Comparison of ENCODE assay signal across 24 cellular contexts in the genomic region with DNA sequence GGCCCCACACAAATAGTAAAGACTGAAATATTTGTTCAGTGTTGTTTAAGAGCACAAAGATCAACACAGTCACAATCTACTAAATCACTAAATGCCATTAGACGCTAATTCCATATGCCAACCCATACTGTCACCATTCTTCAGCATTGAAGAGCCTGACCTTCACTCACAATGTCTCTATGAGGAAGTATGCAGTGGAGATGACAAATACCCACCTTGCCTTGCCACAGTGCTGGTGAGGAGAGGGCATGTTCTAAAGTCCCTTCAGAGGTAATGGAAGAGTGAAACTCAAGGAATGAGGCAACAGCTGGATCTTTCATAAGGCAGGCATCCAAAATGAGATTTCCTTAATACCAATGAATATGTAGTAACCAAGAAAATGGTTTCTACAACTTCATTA. TPM values are rescaled to one million over a fixed set of nuclear protein-coding genes. Genes with fewer than 3 reads are reported as not detected.
DNase-seq lines count a peak whose midpoint lies in the region; ATAC-seq, FAIRE-seq and TF ChIP-seq lines count a peak whose summit lies in the region.
"Had no signal": no experiment of that assay in that cellular context is flagged by ENCODE, and none has a peak within 500 bp of the region (broad histone marks: within the 10 kb centered on the region; RNA-seq: fewer than 3 reads in every experiment).

No MANE protein-coding gene starts in this region.

- H3K9ac ChIP-seq in astrocyte (ENCODE audit: low read length) (no peak overlapping the region), HepG2 (ENCODE audit: insufficient read depth, low read depth, low read length) (no peak overlapping the region; the same call in 1 of the 2 replicates)

- intact Hi-C loops in HepG2 (cut with micrococcal nuclease; ENCODE audit: unreplicated experiment) = loop anchor here (5.0 kb wide), 2 partner anchors 55 to 140 kb away; a partner anchor contains a TSS

- no peak overlapping the region for H2AFZ ChIP-seq in astrocyte (ENCODE audit: low read depth, low read length)
- no peak overlapping the region for H2AFZ ChIP-seq in HepG2 (ENCODE audit: low read length)
- H2AFZ ChIP-seq: GM23338 had no signal

- ATAC-seq in HepG2 = peak; percentile 77
- ATAC-seq in HG02970 (IDR thresholded peaks at IDR 0.05; ENCODE audit: low FRiP score, unreplicated experiment) = no peak
- ATAC-seq in GM18511 (IDR thresholded peaks at IDR 0.05; ENCODE audit: unreplicated experiment) = no peak
- ATAC-seq: GM12878, GM23338 had no signal

- H3K36me3 ChIP-seq in astrocyte (ENCODE audit: insufficient read depth, low read length) (no peaks in the 10 kb centered on the region), HepG2 (replicated peaks in 1 of 2; ENCODE audit: control insufficient read depth in 1 of 2, insufficient read depth in 2 of 2, low read length in 2 of 2) (no peaks in the 10 kb centered on the region), neutrophil (peaks cover 19% of the 10 kb centered on the region)

- H3K4me1 ChIP-seq in astrocyte (ENCODE audit: insufficient read depth, low read length) (no peaks in the 10 kb centered on the region), HepG2 (ENCODE audit: insufficient read depth, low read length) (peaks cover 36% of the 10 kb centered on the region), neutrophil (ENCODE audit: control insufficient read depth in 1 of 2, insufficient read depth in 1 of 2, low read depth in 1 of 2, low read length in 1 of 2) (no peaks in the 10 kb centered on the region)
- H3K4me1 ChIP-seq: HAP-1 had no signal

- in situ Hi-C loops in HepG2 (cut with HindIII; ENCODE audit: extremely low pct_ligation_motif_present, low pct_unique_long_range_greater_than_20kb) = loop anchor here (5.0 kb wide), 1 partner anchor 140 kb away; a partner anchor contains a TSS

- FAIRE-seq in D721Med (lab: Jason Lieb, UNC) (peak; percentile 35), astrocyte (lab: Jason Lieb, UNC) (peak; percentile 76), HepG2 (lab: Jason Lieb, UNC) (no peak)
- FAIRE-seq: GM12878, GM18507, H54 had no signal

- H3K27me3 Mint-ChIP-seq in astrocyte (ENCODE audit: low read depth, unreplicated experiment) = no peaks in the 10 kb centered on the region
- H3K27me3 Mint-ChIP-seq: CD4-positive, alpha-beta memory T cell had no signal

- POLR2A ChIA-PET in HepG2 (lab: Yijun Ruan, JAX) = no interaction called here

- no peak for TF ChIP-seq RAD21 in HepG2 (CRISPR knock-in tag; IDR thresholded peaks at IDR 0.05)

- H3K4me3 ChIP-seq in astrocyte (ENCODE audit: insufficient read depth, low read depth, low read length) = no peak overlapping the region
- H3K4me3 ChIP-seq in HepG2 (replicated peaks in 1 of 3; ENCODE audit: insufficient read depth in 1 of 3, low read depth in 2 of 3, low read length in 3 of 3) = peak overlapping the region in 1 of 3 experiments; percentile 6; a peak in 2 of 6 replicates
- H3K4me3 ChIP-seq in neutrophil (ENCODE audit: low read depth in 1 of 2, low read length in 1 of 2) = no peak overlapping the region
- H3K4me3 ChIP-seq: GM12878, GM23338, HAP-1 had no signal

- BruUV-seq in HepG2 (replicated peaks; lab: Mats Ljungman, UMichigan) = TSS peak; percentile 86

- no peaks in the 10 kb centered on the region for H3K4me1 Mint-ChIP-seq in astrocyte (ENCODE audit: low read depth, unreplicated experiment)
- H3K4me1 Mint-ChIP-seq: CD4-positive, alpha-beta memory T cell; GM23338 had no signal

- no peaks in the 10 kb centered on the region for H3K9me3 ChIP-seq in astrocyte (ENCODE audit: insufficient read depth, low read depth, low read length)
- H3K9me3 ChIP-seq in HepG2 (ENCODE audit: low read length) = no peaks in the 10 kb centered on the region
- no peaks in the 10 kb centered on the region for H3K9me3 ChIP-seq in neutrophil
- H3K9me3 ChIP-seq: Caco-2, HAP-1 had no signal

- H3K36me3 Mint-ChIP-seq in astrocyte (ENCODE audit: low read depth, unreplicated experiment) = no peaks in the 10 kb centered on the region

- no peak for TF ChIP-seq POLR2A in HepG2 (IDR thresholded peaks at IDR 0.05; ENCODE audit: insufficient read depth in 1 of 2, low read depth in 2 of 2, low read length in 2 of 2)

- CTCF ChIA-PET in HepG2 (lab: Yijun Ruan, JAX; ENCODE audit: low intra/inter-chr PET ratio, low total read pairs) = no interaction called here

- DNase-seq in D721Med (ENCODE audit: insufficient read length, low spot score) = no peak
- DNase-seq in astrocyte (ENCODE audit: low read depth) = no peak
- DNase-seq in HepG2 (ENCODE audit: low spot score) = peak; percentile 40
- DNase-seq in H4 (ENCODE audit: low spot score) = no peak
- no peak for DNase-seq in iPS-NIHi11 (ENCODE audit: low spot score)
- DNase-seq: 8988T; C1 segment of cervical spinal cord; CD4-positive, alpha-beta memory T cell; DMS 273 treated with DMSO at 0.1 percent for 48 hours; DMS79; EL; GDM1; HFFc6 had no signal

- no peaks in the 10 kb centered on the region for H3K27me3 ChIP-seq in astrocyte (ENCODE audit: insufficient read depth, low read length)
- H3K27me3 ChIP-seq in HepG2 (ENCODE audit: control insufficient read depth in 1 of 2, insufficient read depth in 2 of 2, low read length in 2 of 2) = no peaks in the 10 kb centered on the region
- H3K27me3 ChIP-seq in neutrophil = no peaks in the 10 kb centered on the region

- H3K79me2 ChIP-seq in astrocyte (ENCODE audit: insufficient read depth, low read length) = no peaks in the 10 kb centered on the region
- no peaks in the 10 kb centered on the region for H3K79me2 ChIP-seq in HepG2 (ENCODE audit: insufficient read depth, low read length)

- TF ChIP-seq EP300 in HepG2 (IDR thresholded peaks at IDR 0.05; ENCODE audit: low read depth in 2 of 2, low read length in 2 of 2) (no peak), HepG2 (CRISPR knock-in tag; IDR thresholded peaks at IDR 0.05; ENCODE audit: borderline replicate concordance) (no peak)

- H3K4me3 Mint-ChIP-seq in astrocyte (ENCODE audit: unreplicated experiment) = no peak overlapping the region
- H3K4me3 Mint-ChIP-seq: CD4-positive, alpha-beta memory T cell; GM23338; HFFc6 had no signal

- no peak overlapping the region for H3K27ac ChIP-seq in astrocyte (ENCODE audit: low read depth, low read length)
- peak overlapping the region; percentile 71 for H3K27ac ChIP-seq in HepG2 (ENCODE audit: extremely low read length, insufficient read depth, low read length)
- H3K27ac ChIP-seq in neutrophil = peak overlapping the region; percentile 10

- H3K27ac Mint-ChIP-seq in astrocyte (ENCODE audit: unreplicated experiment) = no peak overlapping the region
- H3K27ac Mint-ChIP-seq: GM23338, HFFc6 had no signal

- WGBS in HepG2 (ENCODE audit: low lambda C conversion rate) = 0% methylated on average over 1 of the region's 1 CpG

- no peak overlapping the region for H3K4me2 ChIP-seq in astrocyte (ENCODE audit: low read length)
- H3K4me2 ChIP-seq in HepG2 (ENCODE audit: low read depth, low read length) = peak overlapping the region; percentile 75
- H3K4me2 ChIP-seq: GM23338 had no signal

- H4K20me1 ChIP-seq in astrocyte (ENCODE audit: insufficient read depth, low read length) (no peaks in the 10 kb centered on the region), HepG2 (ENCODE audit: insufficient read depth, low read length) (no peaks in the 10 kb centered on the region)

- TF ChIP-seq CTCF in D721Med (IDR thresholded peaks at IDR 0.05; ENCODE audit: insufficient read depth, missing control alignments) (no peak), astrocyte (IDR thresholded peaks at IDR 0.05; ENCODE audit: insufficient read depth, low read depth, low read length) (no peak), HepG2 (CRISPR knock-in tag; IDR thresholded peaks at IDR 0.05) (no peak), neutrophil (IDR thresholded peaks at IDR 0.05) (no peak)

- no peaks in the 10 kb centered on the region for H3K9me3 Mint-ChIP-seq in astrocyte (ENCODE audit: unreplicated experiment)
- H3K9me3 Mint-ChIP-seq: CD4-positive, alpha-beta memory T cell; GM23338; HFFc6 had no signal

RNA-seq across cellular contexts. Expression of a gene that starts 50.4 kb away (rescaled TPM):
- total RNA-seq in astrocyte (0.09 TPM in 1 of 2 replicates, not detected in the other), HepG2 (2016; rRNA removed; fragmentation: Illumina TruSeq; extraction: Trizol) (not detected in 2 replicates)
- total RNA-seq in HepG2 (2016; cell fraction: cytosol; rRNA removed; fragmentation: Illumina TruSeq; extraction: Trizol; ENCODE audit: low read depth) = not detected in 2 replicates
- not detected in 2 replicates for total RNA-seq in HepG2 (2016; cell fraction: insoluble cytoplasmic fraction; rRNA removed; fragmentation: Illumina TruSeq; extraction: Trizol)
- not detected in 2 replicates for total RNA-seq in HepG2 (2016; cell fraction: membrane; rRNA removed; fragmentation: Illumina TruSeq; extraction: Trizol)
- not detected in 2 replicates for total RNA-seq in HepG2 (2016; cell fraction: nucleus; rRNA removed; fragmentation: Illumina TruSeq; extraction: Trizol)
- polyA plus RNA-seq in HepG2 (2011; rRNA removed) = 0.04 TPM in 1 of 2 replicates, not detected in the other
- polyA plus RNA-seq in HepG2 (2011; cell fraction: cytosol; rRNA removed) = 0.01 TPM in 1 of 2 replicates, not detected in the other
- not detected in 2 replicates for polyA plus RNA-seq in HepG2 (2011; cell fraction: nucleus; rRNA removed)
- polyA plus RNA-seq in HepG2 (2012) = not detected in 2 replicates
- polyA plus RNA-seq in HepG2 (2016; cell fraction: cytosol; fragmentation: Illumina TruSeq; extraction: Trizol; ENCODE audit: low read depth) = not detected in 2 replicates
- not detected in 2 replicates for polyA plus RNA-seq in HepG2 (2016; cell fraction: insoluble cytoplasmic fraction; fragmentation: Illumina TruSeq; extraction: Trizol; ENCODE audit: low read depth)
- polyA plus RNA-seq in HepG2 (2016; cell fraction: membrane; fragmentation: Illumina TruSeq; extraction: Trizol; ENCODE audit: low read depth) = not detected in 2 replicates
- polyA plus RNA-seq in HepG2 (2016; cell fraction: nucleus; fragmentation: Illumina TruSeq; extraction: Trizol; ENCODE audit: insufficient read depth, low read depth) = not detected in 2 replicates
- 0.04 TPM in 1 of 2 replicates, not detected in the other for polyA minus RNA-seq in HepG2 (2011; rRNA and poly(A)+ RNA removed; ENCODE audit: low replicate concordance)
- polyA minus RNA-seq in HepG2 (2011; cell fraction: cytosol; rRNA and poly(A)+ RNA removed) = not detected in 2 replicates
- polyA minus RNA-seq in HepG2 (2011; cell fraction: nucleus; rRNA and poly(A)+ RNA removed) = 0.39 and 0.50 TPM in 2 replicates
- total RNA-seq in H4 (2014; rRNA removed; shearing (Covaris generic)) = not detected in 2 replicates
- total RNA-seq: A673; Caco-2; CD4-positive, alpha-beta memory T cell; GM12878; GM23338; HFFc6 had no signal
- polyA plus RNA-seq: BJ; CD4-positive, alpha-beta memory T cell; GM23338 had no signal

RNA-seq across cellular contexts. Expression of a gene that starts 54.3 kb away (rescaled TPM):
- total RNA-seq in astrocyte (64.7 and 69.4 TPM in 2 replicates), HepG2 (2016; rRNA removed; fragmentation: Illumina TruSeq; extraction: Trizol) (47.9 and 78.3 TPM in 2 replicates)
- 3.9 and 4.1 TPM in 2 replicates for total RNA-seq in HepG2 (2016; cell fraction: cytosol; rRNA removed; fragmentation: Illumina TruSeq; extraction: Trizol; ENCODE audit: low read depth)
- total RNA-seq in HepG2 (2016; cell fraction: insoluble cytoplasmic fraction; rRNA removed; fragmentation: Illumina TruSeq; extraction: Trizol) = 50.2 and 76.1 TPM in 2 replicates
- total RNA-seq in HepG2 (2016; cell fraction: membrane; rRNA removed; fragmentation: Illumina TruSeq; extraction: Trizol) = 14.7 and 16.0 TPM in 2 replicates
- 22.7 and 24.9 TPM in 2 replicates for total RNA-seq in HepG2 (2016; cell fraction: nucleus; rRNA removed; fragmentation: Illumina TruSeq; extraction: Trizol)
- polyA plus RNA-seq in HepG2 (2011; rRNA removed) = 11.1 and 16.9 TPM in 2 replicates
- polyA plus RNA-seq in HepG2 (2011; cell fraction: cytosol; rRNA removed) = 5.3 and 8.4 TPM in 2 replicates
- 7.2 and 7.9 TPM in 2 replicates for polyA plus RNA-seq in HepG2 (2011; cell fraction: nucleus; rRNA removed)
- polyA plus RNA-seq in HepG2 (2012) = 24.1 and 25.9 TPM in 2 replicates
- 1.7 and 2.0 TPM in 2 replicates for polyA plus RNA-seq in HepG2 (2016; cell fraction: cytosol; fragmentation: Illumina TruSeq; extraction: Trizol; ENCODE audit: low read depth)
- polyA plus RNA-seq in HepG2 (2016; cell fraction: insoluble cytoplasmic fraction; fragmentation: Illumina TruSeq; extraction: Trizol; ENCODE audit: low read depth) = 53.2 and 59.8 TPM in 2 replicates
- polyA plus RNA-seq in HepG2 (2016; cell fraction: membrane; fragmentation: Illumina TruSeq; extraction: Trizol; ENCODE audit: low read depth) = 7.0 and 7.2 TPM in 2 replicates
- polyA plus RNA-seq in HepG2 (2016; cell fraction: nucleus; fragmentation: Illumina TruSeq; extraction: Trizol; ENCODE audit: insufficient read depth, low read depth) = 36.2 and 38.3 TPM in 2 replicates
- polyA minus RNA-seq in HepG2 (2011; rRNA and poly(A)+ RNA removed; ENCODE audit: low replicate concordance) = 2.9 and 5.0 TPM in 2 replicates
- 17.5 and 18.7 TPM in 2 replicates for polyA minus RNA-seq in HepG2 (2011; cell fraction: cytosol; rRNA and poly(A)+ RNA removed)
- polyA minus RNA-seq in HepG2 (2011; cell fraction: nucleus; rRNA and poly(A)+ RNA removed) = 11.1 and 14.2 TPM in 2 replicates
- 31.5 and 32.5 TPM in 2 replicates for total RNA-seq in H4 (2014; rRNA removed; shearing (Covaris generic))
